Comparison of ENCODE assay signal across 32 cellular contexts in the genomic region with DNA sequence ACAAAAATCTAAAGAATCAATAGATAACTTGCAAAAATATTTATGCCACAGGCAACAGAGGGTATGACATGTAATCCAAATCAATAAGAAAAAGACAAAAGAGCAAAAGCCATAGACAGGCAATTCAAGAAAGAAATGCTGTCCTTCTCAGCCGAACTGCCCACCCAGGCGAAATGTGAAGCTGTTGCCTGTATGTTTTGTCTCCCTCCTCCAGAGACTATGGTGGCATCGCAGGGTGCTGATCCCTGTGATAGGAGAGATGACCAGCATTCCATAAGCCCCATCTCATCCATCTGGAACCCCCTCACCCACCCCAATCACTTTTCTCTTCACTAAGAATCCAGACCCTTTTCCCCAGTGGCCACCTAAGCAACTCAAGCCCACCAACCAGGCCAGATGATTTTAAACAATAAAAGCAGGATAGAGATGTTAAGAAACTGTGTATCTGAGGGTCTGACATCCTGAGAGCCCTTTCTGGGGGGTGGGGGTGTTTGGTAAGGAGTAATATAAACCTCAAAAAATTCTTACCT. TPM values are rescaled to one million over a fixed set of nuclear protein-coding genes. Genes with fewer than 3 reads are reported as not detected.
DNase-seq lines count a peak whose midpoint lies in the region; ATAC-seq, FAIRE-seq and TF ChIP-seq lines count a peak whose summit lies in the region.
"Had no signal": no experiment of that assay in that cellular context is flagged by ENCODE, and none has a peak within 500 bp of the region (broad histone marks: within the 10 kb centered on the region; RNA-seq: fewer than 3 reads in every experiment).

No MANE protein-coding gene starts in this region.

- TF ChIP-seq CTCF in KMS-11 (conservative IDR thresholded peaks at IDR 0.05; ENCODE audit: low read depth, low read length): no peak
- no peak for TF ChIP-seq CTCF in glutamatergic neuron (IDR thresholded peaks at IDR 0.05; ENCODE audit: partially characterized antibody, unreplicated experiment)
- no peak for TF ChIP-seq CTCF in testis (IDR thresholded peaks at IDR 0.05)
- no peak for TF ChIP-seq CTCF in PC-3 (conservative IDR thresholded peaks at IDR 0.05; ENCODE audit: low read depth, low read length)
- no peak for TF ChIP-seq CTCF in pancreas (IDR thresholded peaks at IDR 0.05)

- DNase-seq in activated CD8-positive, alpha-beta memory T cell treated with anti-CD3 and anti-CD28 coated beads, Interleukin-2, amount 50 U/mL, for 48 hours: peak; percentile 42
- DNase-seq in activated CD8-positive, alpha-beta memory T cell treated with anti-CD3 and anti-CD28 coated beads, Interleukin-2, amount 50 U/mL, for 4 hours: no peak
- DNase-seq in glutamatergic neuron (peak; percentile 4), testis (peak; percentile 6), midbrain (lab: John Stamatoyannopoulos, UW) (no peak), PC-3 (no peak), pancreas (no peak)
- DNase-seq: Caco-2, GOT3, HFFc6, MV-4-11, NCI-H1105, NCI-H1436 treated with DMSO at 0.1 percent for 48 hours, NCI-H187 treated with DMSO at 0.1 percent for 48 hours, NCI-H524, NCI-H82, SHP77 had no signal

- H3K9ac ChIP-seq in KMS-11: no peak overlapping the region
- H3K9ac ChIP-seq in PC-3 (ENCODE audit: low read length): no peak overlapping the region
- H3K9ac ChIP-seq: BLaER1 treated with 17β-estradiol and CSF1 and Interleukin-3, amounts not matched to agents 10 nM and 100 nM had no signal

- H3K9me2 ChIP-seq in PC-3 (replicated peaks; ENCODE audit: low read length): no peaks in the 10 kb centered on the region

- TF ChIP-seq POLR2A in testis (IDR thresholded peaks at IDR 0.05): no peak

- H3K4me3 Mint-ChIP-seq in glutamatergic neuron (ENCODE audit: unreplicated experiment): no peak overlapping the region
- H3K4me3 Mint-ChIP-seq: CD8-positive, alpha-beta T cell; HFFc6 had no signal

- H3K27me3 Mint-ChIP-seq in glutamatergic neuron (ENCODE audit: unreplicated experiment): peaks cover 3% of the 10 kb centered on the region

- ATAC-seq in PC-3 (no peak), pancreas (no peak)
- ATAC-seq: CD8-positive, alpha-beta T cell; GM12878; K562; Panc1 had no signal

- no peak overlapping the region for H3K27ac Mint-ChIP-seq in glutamatergic neuron (ENCODE audit: unreplicated experiment)
- H3K27ac Mint-ChIP-seq: CD8-positive, alpha-beta T cell; HFFc6 had no signal

- H3K79me2 ChIP-seq in KMS-11 (ENCODE audit: insufficient read depth, low read depth) (no peaks in the 10 kb centered on the region), PC-3 (ENCODE audit: low read length) (no peaks in the 10 kb centered on the region)

- H3K4me2 ChIP-seq in KMS-11 (peak overlapping the region; percentile 53; the same call in 1 of the 2 replicates), PC-3 (ENCODE audit: low read length) (no peak overlapping the region)

- no peak overlapping the region for H3K4me3 ChIP-seq in KMS-11 (IDR thresholded peaks at IDR 0.05; ENCODE audit: insufficient read depth, low read depth, low read length)
- H3K4me3 ChIP-seq in testis: no peak overlapping the region
- H3K4me3 ChIP-seq in PC-3 (ENCODE audit: low read length): no peak overlapping the region
- H3K4me3 ChIP-seq in pancreas: no peak overlapping the region
- H3K4me3 ChIP-seq: BLaER1 treated with 17β-estradiol and CSF1 and Interleukin-3, amounts not matched to agents 10 nM and 100 nM; GM12878; HAP-1; K562 had no signal

- peaks cover 3% of the 10 kb centered on the region for H3K9me3 Mint-ChIP-seq in glutamatergic neuron (ENCODE audit: unreplicated experiment)
- H3K9me3 Mint-ChIP-seq: CD8-positive, alpha-beta T cell; HFFc6 had no signal

- no peaks in the 10 kb centered on the region for H3F3A ChIP-seq in PC-3 (ENCODE audit: low read length, unreplicated experiment)

- FAIRE-seq in pancreas (lab: Jason Lieb, UNC): no peak
- FAIRE-seq: A204.1, G401.6, GM12878, HTR-8/SVneo had no signal

- BruUV-seq in PC-3 (replicated peaks; lab: Mats Ljungman, UMichigan): no TSS peak

- H3K4me1 ChIP-seq in KMS-11 (ENCODE audit: low read depth, poor library complexity, severe bottlenecking): peaks cover 58% of the 10 kb centered on the region
- H3K4me1 ChIP-seq in testis: no peaks in the 10 kb centered on the region
- H3K4me1 ChIP-seq in PC-3 (ENCODE audit: insufficient read depth, low read length): no peaks in the 10 kb centered on the region
- H3K4me1 ChIP-seq in pancreas: no peaks in the 10 kb centered on the region
- H3K4me1 ChIP-seq: Caco-2, HAP-1 had no signal

- H3K27me3 ChIP-seq in KMS-11 (ENCODE audit: insufficient read depth, low read depth) (peaks cover 59% of the 10 kb centered on the region), testis (no peaks in the 10 kb centered on the region), PC-3 (ENCODE audit: low read length) (no peaks in the 10 kb centered on the region), pancreas (no peaks in the 10 kb centered on the region)

- 83 to 87% methylated on average over 3 of the region's 3 CpGs for WGBS in testis, 2 donors
- WGBS in pancreas, 2 donors: 65 to 82% methylated on average over 3 of the region's 3 CpGs

- H3K27ac ChIP-seq in KMS-11: no peak overlapping the region
- H3K27ac ChIP-seq in testis: no peak overlapping the region
- H3K27ac ChIP-seq in PC-3 (ENCODE audit: low read length): no peak overlapping the region
- no peak overlapping the region for H3K27ac ChIP-seq in pancreas
- H3K27ac ChIP-seq: BLaER1 treated with 17β-estradiol and CSF1 and Interleukin-3, amounts not matched to agents 10 nM and 100 nM; RWPE1 had no signal

- no peaks in the 10 kb centered on the region for H3K9me3 ChIP-seq in testis
- no peaks in the 10 kb centered on the region for H3K9me3 ChIP-seq in PC-3 (ENCODE audit: low read length)
- H3K9me3 ChIP-seq in pancreas: no peaks in the 10 kb centered on the region
- H3K9me3 ChIP-seq: BLaER1 treated with 17β-estradiol and CSF1 and Interleukin-3, amounts not matched to agents 10 nM and 100 nM; Caco-2; HAP-1 had no signal

- no peaks in the 10 kb centered on the region for H3K36me3 ChIP-seq in KMS-11 (ENCODE audit: insufficient read depth)
- H3K36me3 ChIP-seq in testis (ENCODE audit: low read depth, missing control alignments): no peaks in the 10 kb centered on the region
- no peaks in the 10 kb centered on the region for H3K36me3 ChIP-seq in PC-3 (ENCODE audit: low read depth, low read length)
- H3K36me3 ChIP-seq in pancreas: no peaks in the 10 kb centered on the region
- H3K36me3 ChIP-seq: BLaER1 treated with 17β-estradiol and CSF1 and Interleukin-3, amounts not matched to agents 10 nM and 100 nM; HAP-1 had no signal

- CTCF ChIA-PET in PC-3 (lab: Charles Lee): no interaction called here

- H3K36me3 Mint-ChIP-seq in glutamatergic neuron (ENCODE audit: unreplicated experiment): no peaks in the 10 kb centered on the region
- H3K36me3 Mint-ChIP-seq: CD8-positive, alpha-beta T cell had no signal

- H2AFZ ChIP-seq in KMS-11 (ENCODE audit: low read depth) (no peak overlapping the region), PC-3 (ENCODE audit: low read length) (no peak overlapping the region)

- POLR2A ChIA-PET in PC-3 (lab: Charles Lee; ENCODE audit: unreplicated experiment): no interaction called here

- intact Hi-C loops in testis (cut with DNase I; ENCODE audit: low total_unique reads) (no loop called here), PC-3 (cut with micrococcal nuclease) (loop anchor here (10.0 kb wide), 1 partner anchor 448 kb away; no protein-coding TSS in a partner anchor), pancreas (cut with DNase I) (no loop called here)

- 0 out of 2 replicates have a peak, but pooled peaks cover 6% of the 10 kb centered on the region for H4K20me1 ChIP-seq in KMS-11 (ENCODE audit: insufficient read depth)
- H4K20me1 ChIP-seq in PC-3 (ENCODE audit: low read length): no peaks in the 10 kb centered on the region

- peaks cover 9% of the 10 kb centered on the region for H3K4me1 Mint-ChIP-seq in glutamatergic neuron (ENCODE audit: low read depth, unreplicated experiment)

RNA-seq across cellular contexts. Expression of gene ACSL6, which starts 5.3 kb away (rescaled TPM):
- total RNA-seq in glutamatergic neuron (ENCODE audit: unreplicated experiment) (8.1 TPM), testis (10 to 100 TPM; 38.5 to 44.9 TPM), PC-3 (2014; rRNA removed) (0.15 and 0.35 TPM in 2 replicates), pancreas (1 to 10 TPM in 4 of 6 donors, under 1 TPM in 2; 0.83 to 3.3 (median 1.1) TPM)
- polyA plus RNA-seq in testis (ENCODE audit: insufficient read depth, low read depth, low replicate concordance) (98.7 TPM), pancreas (1 to 10 TPM in 1 of 2 donors, under 1 TPM in 1; 0.99 to 2.0 TPM)
- total RNA-seq: GM12878, HFFc6, LHCN-M2, MCF 10A had no signal
- polyA plus RNA-seq: AG04450 had no signal

RNA-seq across cellular contexts. Expression of gene IL3, which starts 43.7 kb away (rescaled TPM):
- total RNA-seq in glutamatergic neuron (ENCODE audit: unreplicated experiment): not detected
- under 1 TPM in 1 of 2 donors, not detected in 1; 0.39 TPM for total RNA-seq in testis
- polyA plus RNA-seq in testis (ENCODE audit: insufficient read depth, low read depth, low replicate concordance): not detected
- total RNA-seq in PC-3 (2014; rRNA removed): not detected in 2 replicates
- total RNA-seq in pancreas: not detected
- not detected for polyA plus RNA-seq in pancreas
- total RNA-seq: Caco-2; CD8-positive, alpha-beta T cell; GM12878; HFFc6; K562; LHCN-M2; MCF 10A; SK-MEL-5 had no signal
- polyA plus RNA-seq: AG04450, GM12878, K562 had no signal

RNA-seq across cellular contexts. Expression of gene CSF2, which starts 56.8 kb away (rescaled TPM):
- total RNA-seq in glutamatergic neuron (ENCODE audit: unreplicated experiment): not detected
- total RNA-seq in testis: not detected
- polyA plus RNA-seq in testis (ENCODE audit: insufficient read depth, low read depth, low replicate concordance): not detected
- 69.9 and 93.6 TPM in 2 replicates for total RNA-seq in PC-3 (2014; rRNA removed)
- total RNA-seq in pancreas: under 1 TPM in 1 of 6 donors, not detected in 5; 0.19 TPM
- not detected for polyA plus RNA-seq in pancreas
- total RNA-seq: Caco-2, LHCN-M2, MCF 10A, SK-MEL-5 had no signal
- polyA plus RNA-seq: AG04450, K562 had no signal

Comparison
In these comparisons a context has a peak if more than half of its experiments do, and no peak if none do; other contexts are left out.
1. DNase-seq: peak in activated CD8-positive, alpha-beta memory T cell treated with anti-CD3 and anti-CD28 coated beads, Interleukin-2, amount 50 U/mL, for 48 hours (single experiment), glutamatergic neuron (single experiment) and testis (single experiment); none in activated CD8-positive, alpha-beta memory T cell treated with anti-CD3 and anti-CD28 coated beads, Interleukin-2, amount 50 U/mL, for 4 hours (single experiment), midbrain (single experiment), PC-3 (single experiment) and pancreas (0 of 6).
2. RNA of gene CSF2, which starts 56.8 kb away (total RNA-seq): 69.9 to 93.6 TPM in PC-3; not detected in testis, not detected in glutamatergic neuron (single experiment) and 0.19 TPM in pancreas; every median in the first group is over 10 times any median in the second.